In genomic region chr17:75261336-75262111, GRCh38 we compare ENCODE assay signal across 8 cellular contexts. TPM values are rescaled to one million over a fixed set of nuclear protein-coding genes. Genes with fewer than 3 reads are reported as not detected.
DNase-seq lines count a peak whose midpoint lies in the region; ATAC-seq and TF ChIP-seq lines count a peak whose summit lies in the region.

Gene GGA3 (minus strand): TSS chr17:75261606. CDS start chr17:75261587, 19 bp downstream.
Gene MRPS7 (plus strand): TSS chr17:75261879. CDS start chr17:75261901, 22 bp downstream.

- H3K4me3 ChIP-seq in AG09309 (ENCODE audit: control insufficient read depth, low read depth, low read length) (peak within 1 kb of the TSS; percentile 93), kidney epithelial cell (ENCODE audit: low read depth, low read length) (peak within 1 kb of the TSS; percentile 98)

- TF ChIP-seq CTCF in AG09309 (IDR thresholded peaks at IDR 0.05; ENCODE audit: control insufficient read depth, insufficient read depth, low read depth, low read length, missing control alignments) (no peak), kidney epithelial cell (IDR thresholded peaks at IDR 0.05; ENCODE audit: insufficient read depth, low read length, poor library complexity, severe bottlenecking) (no peak)

- peak; percentile 91 for TF ChIP-seq POLR2A in GM19099 (IDR thresholded peaks at IDR 0.05; ENCODE audit: extremely low read depth, insufficient read length, low read depth)

- DNase-seq in AG09309 (ENCODE audit: low read depth) (peak; percentile 61), NCI-H460 (ENCODE audit: extremely low read depth, low read depth) (peak; percentile 93), cerebellar cortex (ENCODE audit: low spot score) (peak; percentile 94), kidney epithelial cell (ENCODE audit: low read depth) (peak; percentile 44)
- peak; percentile 96 for DNase-seq in activated CD4-positive, CD25-positive, alpha-beta regulatory T cell treated with anti-CD3 and anti-CD28 coated beads, Interleukin-2, amount 50 U/mL, for 72 hours
- peak; percentile 91 to 95 for DNase-seq in stimulated activated CD4-positive, alpha-beta T cell treated with anti-CD3 and anti-CD28 coated beads, Interleukin-15, amount 100 ng/mL, for 48 hours (ENCODE audit: low read depth in 2 of 2)

- ATAC-seq in HG03432 (IDR thresholded peaks at IDR 0.05; ENCODE audit: unreplicated experiment): peak; percentile 91

- no peaks in the 10 kb centered on the region for H3K36me3 ChIP-seq in kidney epithelial cell (ENCODE audit: control insufficient read depth, insufficient read depth, low read length)

- no peaks in the 10 kb centered on the region for H3K27me3 ChIP-seq in kidney epithelial cell (ENCODE audit: control insufficient read depth, insufficient read depth, low read length)

RNA-seq across cellular contexts. Expression of gene GGA3, which starts in this region (rescaled TPM):
- 11.9 and 16.8 TPM in 2 replicates for total RNA-seq in NCI-H460 (2014; rRNA removed; shearing (Covaris generic))
- 76.5 and 93.2 TPM in 2 replicates for polyA plus RNA-seq in NCI-H460 (2014; cell fraction: nucleus; rRNA removed)
- total RNA-seq in kidney epithelial cell: 24.8 and 34.8 TPM in 2 replicates

RNA-seq across cellular contexts. Expression of gene MRPS7, which starts in this region (rescaled TPM):
- 82.2 and 89.4 TPM in 2 replicates for total RNA-seq in NCI-H460 (2014; rRNA removed; shearing (Covaris generic))
- 63.3 and 74.9 TPM in 2 replicates for polyA plus RNA-seq in NCI-H460 (2014; cell fraction: nucleus; rRNA removed)
- total RNA-seq in kidney epithelial cell: 57.8 and 69.4 TPM in 2 replicates

Comparison
In these comparisons a context has a peak if more than half of its experiments do, and no peak if none do; other contexts are left out.
1. Peak in every context shown above with its lines: DNase-seq, ATAC-seq and H3K4me3 ChIP-seq.
2. DNase-seq: peak in every context shown above with its lines; median percentile 96 in activated CD4-positive, CD25-positive, alpha-beta regulatory T cell treated with anti-CD3 and anti-CD28 coated beads, Interleukin-2, amount 50 U/mL, for 72 hours; 94 in cerebellar cortex; 93 in NCI-H460; 93 in stimulated activated CD4-positive, alpha-beta T cell treated with anti-CD3 and anti-CD28 coated beads, Interleukin-15, amount 100 ng/mL, for 48 hours; 61 in AG09309; 44 in kidney epithelial cell.